Comparison of ENCODE assay signal across 10 cellular contexts in genomic region chr1:47438321-47439150, GRCh38. TPM values are rescaled to one million over a fixed set of nuclear protein-coding genes. Genes with fewer than 3 reads are reported as not detected.
DNase-seq lines count a peak whose midpoint lies in the region; ATAC-seq lines count a peak whose summit lies in the region.
"Had no signal": no experiment of that assay in that cellular context is flagged by ENCODE, and none has a peak within 500 bp of the region (broad histone marks: within the 10 kb centered on the region; RNA-seq: fewer than 3 reads in every experiment).

No MANE protein-coding gene starts in this region.

- H4K20me1 ChIP-seq in Karpas-422 (ENCODE audit: insufficient read depth, low read depth, low read length), result 0 out of 2 replicates have a peak, but pooled peaks cover 8% of the 10 kb centered on the region

- H3K9me3 ChIP-seq in Karpas-422 (ENCODE audit: low read length) (no peaks in the 10 kb centered on the region), mesodermal cell (ENCODE audit: control insufficient read depth, low read length) (no peaks in the 10 kb centered on the region)

- peak overlapping the region; percentile 78 for H3K4me3 Mint-ChIP-seq in activated naive CD8-positive, alpha-beta T cell

- H3K27ac Mint-ChIP-seq in activated naive CD8-positive, alpha-beta T cell, result no peak overlapping the region

- H3K9me3 Mint-ChIP-seq in activated naive CD8-positive, alpha-beta T cell (ENCODE audit: low read depth), result no peaks in the 10 kb centered on the region

- ATAC-seq in HG03565 (IDR thresholded peaks at IDR 0.05; ENCODE audit: unreplicated experiment) (no peak), HG03135 (IDR thresholded peaks at IDR 0.05; ENCODE audit: unreplicated experiment) (no peak)
- ATAC-seq in activated CD4-positive, CD25-positive, alpha-beta regulatory T cell treated with anti-CD3 and anti-CD28 coated beads, Interleukin-2, amount 50 U/mL, for 24 hours, result no peak

- no peaks in the 10 kb centered on the region for H3K36me3 ChIP-seq in Karpas-422 (ENCODE audit: insufficient read depth, low read length)
- H3K36me3 ChIP-seq in mesodermal cell (ENCODE audit: control insufficient read depth, insufficient read depth, low read length), result no peaks in the 10 kb centered on the region

- peak overlapping the region; percentile 89 for H3K9ac ChIP-seq in Karpas-422 (ENCODE audit: low read length)

- H3K4me2 ChIP-seq in Karpas-422 (ENCODE audit: low read depth, low read length, poor library complexity, severe bottlenecking), result peak overlapping the region; percentile 92

- DNase-seq in COLO668 (lab: John Stamatoyannopoulos, UW; ENCODE audit: unreplicated experiment) (peak; percentile 68), Karpas-422 (no peak), GF-D8 (lab: John Stamatoyannopoulos, UW) (no peak)

- H3K4me1 ChIP-seq in Karpas-422 (ENCODE audit: low read length) (peaks cover 9% of the 10 kb centered on the region), mesodermal cell (ENCODE audit: control insufficient read depth, insufficient read depth, low read length, poor library complexity, severe bottlenecking) (no peaks in the 10 kb centered on the region)

- no peaks in the 10 kb centered on the region for H3K36me3 Mint-ChIP-seq in activated naive CD8-positive, alpha-beta T cell

- H3K27me3 Mint-ChIP-seq in activated naive CD8-positive, alpha-beta T cell, result peaks cover 6% of the 10 kb centered on the region

- WGBS in mesodermal cell (ENCODE audit: insufficient coverage in 2 of 2), 2 experiments, result 2% methylated on average over 94 to 106 of the region's 117 CpGs

- peak overlapping the region; percentile 78; the same call in 1 of the 2 replicates for H2AFZ ChIP-seq in Karpas-422 (ENCODE audit: low read length)

- H3K79me2 ChIP-seq in Karpas-422 (ENCODE audit: low read length), result peaks cover 35% of the 10 kb centered on the region

- H3K27ac ChIP-seq in Karpas-422 (ENCODE audit: low read length) (no peak overlapping the region), mesodermal cell (ENCODE audit: low read depth, low read length, severe bottlenecking) (no peak overlapping the region)

- H3K9me2 ChIP-seq in Karpas-422 (replicated peaks; ENCODE audit: insufficient read depth, low read length), result no peaks in the 10 kb centered on the region

- peaks cover 18% of the 10 kb centered on the region for H3K4me1 Mint-ChIP-seq in activated naive CD8-positive, alpha-beta T cell (ENCODE audit: low read depth)

- H3K4me3 ChIP-seq in Karpas-422 (ENCODE audit: low read length), result peak overlapping the region; percentile 92
- peak overlapping the region; percentile 49 for H3K4me3 ChIP-seq in mesodermal cell (ENCODE audit: extremely low read depth, insufficient read depth, low read length, poor library complexity, severe bottlenecking)

- no peaks in the 10 kb centered on the region for H3K27me3 ChIP-seq in Karpas-422 (ENCODE audit: low read length)

RNA-seq across cellular contexts. Expression of gene FOXD2, which starts 0.7 kb away (rescaled TPM):
- 0.07 and 0.51 TPM in 2 replicates for total RNA-seq in Karpas-422 (2014; rRNA removed; shearing (Covaris generic); ENCODE audit: low replicate concordance)
- polyA plus RNA-seq in mesodermal cell (2013, experiment 1 of 2), result 0.07 TPM
- polyA plus RNA-seq in mesodermal cell (2013, experiment 2 of 2), result 0.10 TPM

RNA-seq across cellular contexts. Expression of gene FOXE3, which starts 22.5 kb away (rescaled TPM):
- not detected in 2 replicates for total RNA-seq in Karpas-422 (2014; rRNA removed; shearing (Covaris generic); ENCODE audit: low replicate concordance)
- 0.74 TPM for polyA plus RNA-seq in mesodermal cell (2013, experiment 1 of 2)
- 0.66 TPM for polyA plus RNA-seq in mesodermal cell (2013, experiment 2 of 2)
- total RNA-seq: HT1080, lung microvascular endothelial cell had no signal
